In the genomic region with DNA sequence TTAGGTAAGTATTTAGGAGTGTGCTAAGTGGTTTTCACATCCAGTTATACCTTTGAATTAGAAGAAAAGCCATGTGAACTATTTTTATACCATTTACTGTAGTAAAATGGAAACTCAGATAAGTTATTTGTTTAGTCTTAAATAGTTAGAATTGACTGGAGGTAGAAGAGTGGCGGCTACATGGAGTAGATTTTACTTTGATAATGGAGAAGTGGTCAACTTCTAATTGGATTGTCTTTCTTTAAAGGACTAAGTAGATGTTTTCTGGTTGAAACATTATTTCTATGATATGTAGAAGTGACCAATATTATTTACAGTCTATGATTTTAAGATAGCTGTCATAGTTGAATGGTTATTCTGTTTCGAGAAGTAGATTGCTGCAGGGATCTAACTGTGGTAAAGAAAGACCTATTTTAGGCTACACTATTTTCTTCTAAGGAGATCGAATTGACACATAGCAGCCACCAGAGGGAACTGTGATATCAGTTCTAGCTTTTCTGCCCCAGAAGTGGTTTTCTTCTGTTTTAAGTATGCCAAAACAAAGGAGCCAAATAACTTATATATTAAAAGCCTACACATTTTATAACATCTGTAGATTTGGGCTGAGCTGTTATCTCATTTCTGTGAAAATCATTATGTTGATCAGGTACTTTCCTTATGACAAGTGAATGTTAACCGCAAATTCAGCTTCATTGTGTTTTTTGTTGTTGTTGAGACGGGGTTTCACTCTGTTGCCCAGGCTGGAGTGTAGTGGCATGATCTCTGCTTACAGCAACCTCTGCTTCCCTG, we compare ENCODE assay signal across 8 cellular contexts. TPM values are rescaled to one million over a fixed set of nuclear protein-coding genes. Genes with fewer than 3 reads are reported as not detected.
DNase-seq lines count a peak whose midpoint lies in the region; ATAC-seq, FAIRE-seq and TF ChIP-seq lines count a peak whose summit lies in the region.

No MANE protein-coding gene starts in this region.

- H3K4me1 Mint-ChIP-seq in activated naive CD4-positive, alpha-beta T cell treated with anti-CD3 and anti-CD28 coated beads for 36 hours (ENCODE audit: low read depth): peaks cover 35% of the 10 kb centered on the region

- peak overlapping the region in 9 of 11 experiments; percentile 15 to 47 (median 27); a peak in 14 of 22 replicates for H3K4me2 ChIP-seq in BLaER1 treated with 17β-estradiol and CSF1 and Interleukin-3, amounts not matched to agents 10 nM and 100 nM

- peaks cover 12% of the 10 kb centered on the region for H3K36me3 Mint-ChIP-seq in activated naive CD4-positive, alpha-beta T cell treated with anti-CD3 and anti-CD28 coated beads for 36 hours (ENCODE audit: low read depth)

- H3K27ac Mint-ChIP-seq in activated naive CD4-positive, alpha-beta T cell treated with anti-CD3 and anti-CD28 coated beads for 36 hours: no peak overlapping the region

- peak; percentile 22 for DNase-seq in GM18507 (ENCODE audit: extremely low spot score, insufficient read length, low read depth)
- peak; percentile 4 for DNase-seq in RPMI8226
- DNase-seq in fibroblast of gingiva (ENCODE audit: low read depth): peak; percentile 44
- no peak for DNase-seq in pancreas
- DNase-seq in activated naive CD4-positive, alpha-beta T cell treated with anti-CD3 and anti-CD28 coated beads for 36 hours: no peak
- no peak for DNase-seq in nucleus accumbens (lab: John Stamatoyannopoulos, UW)

- H3K4me1 ChIP-seq in BLaER1 treated with 17β-estradiol and CSF1 and Interleukin-3, amounts not matched to agents 10 nM and 100 nM: peaks cover 13 to 42% (median 25%) of the 10 kb centered on the region in 10 experiments; a peak in 19 of 20 replicates
- peaks cover 6 to 8% (median 7%) of the 10 kb centered on the region in 3 donors for H3K4me1 ChIP-seq in pancreas

- peak overlapping the region in 4 of 11 experiments; percentile 11 to 45 (median 20); a peak in 4 of 22 replicates for H3K9ac ChIP-seq in BLaER1 treated with 17β-estradiol and CSF1 and Interleukin-3, amounts not matched to agents 10 nM and 100 nM

- TF ChIP-seq CTCF in pancreas (IDR thresholded peaks at IDR 0.05): peak in 3 of 4 donors; percentile 13 to 30 (median 19)

- CTCF ChIA-PET in activated naive CD4-positive, alpha-beta T cell treated with anti-CD3 and anti-CD28 coated beads for 36 hours (lab: Charles Lee): interaction anchor here (0.6 to 2.3 kb wide), 11 partner anchors 8 to 179 kb away, joined by 3 to 11 read pairs (median 4); no protein-coding TSS in a partner anchor

- 56 to 62% methylated on average over 5 of the region's 5 CpGs for WGBS in pancreas, 2 donors

- H3K27me3 Mint-ChIP-seq in activated naive CD4-positive, alpha-beta T cell treated with anti-CD3 and anti-CD28 coated beads for 36 hours (ENCODE audit: low read depth): no peaks in the 10 kb centered on the region

- intact Hi-C loops in pancreas (cut with DNase I): no loop called here
- intact Hi-C loops in activated naive CD4-positive, alpha-beta T cell treated with anti-CD3 and anti-CD28 coated beads for 36 hours (cut with micrococcal nuclease): loop anchor here (1.0 kb wide), 3 partner anchors 24 to 179 kb away; no protein-coding TSS in a partner anchor

- H3K36me3 ChIP-seq in BLaER1 treated with 17β-estradiol and CSF1 and Interleukin-3, amounts not matched to agents 10 nM and 100 nM: peaks cover 48 to 91% (median 77%) of the 10 kb centered on the region in 11 experiments
- H3K36me3 ChIP-seq in pancreas: no peaks in the 10 kb centered on the region

- peaks cover 0 to 2% (median 1%) of the 10 kb centered on the region in 11 experiments; a peak in 19 of 22 replicates for H3K9me3 ChIP-seq in BLaER1 treated with 17β-estradiol and CSF1 and Interleukin-3, amounts not matched to agents 10 nM and 100 nM (replicated peaks in 1 of 11)
- no peaks in the 10 kb centered on the region for H3K9me3 ChIP-seq in pancreas

- peak overlapping the region in 6 of 11 experiments; percentile 2 to 49 (median 29); a peak in 7 of 22 replicates for H3K27ac ChIP-seq in BLaER1 treated with 17β-estradiol and CSF1 and Interleukin-3, amounts not matched to agents 10 nM and 100 nM
- no peak overlapping the region for H3K27ac ChIP-seq in pancreas

- no peaks in the 10 kb centered on the region for H3K27me3 ChIP-seq in BLaER1 treated with 17β-estradiol and CSF1 and Interleukin-3, amounts not matched to agents 10 nM and 100 nM
- no peaks in the 10 kb centered on the region for H3K27me3 ChIP-seq in pancreas

- H3K4me3 ChIP-seq in BLaER1 treated with 17β-estradiol and CSF1 and Interleukin-3, amounts not matched to agents 10 nM and 100 nM: no peak overlapping the region
- no peak overlapping the region for H3K4me3 ChIP-seq in pancreas

- peaks cover 58 to 100% (median 93%) of the 10 kb centered on the region in 11 experiments; a peak in 21 of 22 replicates for H4K20me1 ChIP-seq in BLaER1 treated with 17β-estradiol and CSF1 and Interleukin-3, amounts not matched to agents 10 nM and 100 nM

- H3K4me3 Mint-ChIP-seq in activated naive CD4-positive, alpha-beta T cell treated with anti-CD3 and anti-CD28 coated beads for 36 hours: no peak overlapping the region

- peaks cover under 1% of the 10 kb centered on the region for H3K9me3 Mint-ChIP-seq in activated naive CD4-positive, alpha-beta T cell treated with anti-CD3 and anti-CD28 coated beads for 36 hours

- FAIRE-seq in GM18507 (lab: Jason Lieb, UNC) (peak; percentile 77), pancreas (lab: Jason Lieb, UNC) (no peak)

- ATAC-seq in HG03135 (IDR thresholded peaks at IDR 0.05; ENCODE audit: unreplicated experiment): peak; percentile 71
- peak; percentile 38 to 78 (median 68) for ATAC-seq in pancreas

RNA-seq across cellular contexts. Expression of a gene that starts 26.1 kb away (rescaled TPM):
- total RNA-seq in pancreas: 10 to 100 TPM; 25.0 to 42.6 (median 29.2) TPM
- polyA plus RNA-seq in pancreas: 10 to 100 TPM; 10.1 to 24.0 TPM
- 10 to 100 TPM; 38.9 to 42.9 TPM for total RNA-seq in activated naive CD4-positive, alpha-beta T cell treated with anti-CD3 and anti-CD28 coated beads for 36 hours

Comparison
In these comparisons a context has a peak if more than half of its experiments do, and no peak if none do; other contexts are left out.
1. H3K27ac ChIP-seq: peak in BLaER1 treated with 17β-estradiol and CSF1 and Interleukin-3, amounts not matched to agents 10 nM and 100 nM (6 of 11); none in pancreas (0 of 4).
2. DNase-seq: peak in GM18507 (single experiment), RPMI8226 (single experiment) and fibroblast of gingiva (single experiment); none in pancreas (0 of 6), activated naive CD4-positive, alpha-beta T cell treated with anti-CD3 and anti-CD28 coated beads for 36 hours (single experiment) and nucleus accumbens (0 of 56).